In genomic region chr5:138353550-138353893, GRCh38 we compare ENCODE assay signal across 1 cellular context.
TF ChIP-seq lines count a peak whose summit lies in the region.

No MANE protein-coding gene starts in this region.

TF ChIP-seq in H1, 55 proteins besides CTCF, POLR2A, EP300 and RAD21 (continued from another document):
- TF ChIP-seq CHD7 (IDR thresholded peaks at IDR 0.05; ENCODE audit: insufficient replicate concordance, low read length) (no peak), SP1 (IDR thresholded peaks at IDR 0.05; ENCODE audit: low read depth, low read length) (no peak), ATF2 (IDR thresholded peaks at IDR 0.05; ENCODE audit: low read length) (no peak), ATF3 (IDR thresholded peaks at IDR 0.05; ENCODE audit: insufficient read depth, low read depth, low read length) (no peak), SAP30 (IDR thresholded peaks at IDR 0.05; ENCODE audit: insufficient read depth, insufficient replicate concordance, low read length) (peak; percentile 86), EZH2 (IDR thresholded peaks at IDR 0.05; ENCODE audit: low read depth, low read length, severe bottlenecking) (no peak), CREB1 (IDR thresholded peaks at IDR 0.05) (no peak), TBP (IDR thresholded peaks at IDR 0.05; ENCODE audit: low read depth, low read length) (no peak)
